Comparison of ENCODE assay signal across 9 cellular contexts in genomic region chr6:11618533-11618932, GRCh38.
DNase-seq lines count a peak whose midpoint lies in the region; ATAC-seq and TF ChIP-seq lines count a peak whose summit lies in the region.
"Had no signal": no experiment of that assay in that cellular context is flagged by ENCODE, and none has a peak within 500 bp of the region (broad histone marks: within the 10 kb centered on the region; RNA-seq: fewer than 3 reads in every experiment).

No MANE protein-coding gene starts in this region.

- DNase-seq in AG10803 (ENCODE audit: low read depth), result no peak
- peak; percentile 26 for DNase-seq in GM23248
- peak; percentile 10 for DNase-seq in OCI-M1 (lab: John Stamatoyannopoulos, UW)
- peak in 1 of 2 donors; percentile 28 for DNase-seq in foreskin keratinocyte
- no peak for DNase-seq in CD1c-positive myeloid dendritic cell (ENCODE audit: extremely low spot score)
- DNase-seq in NCI-H1436 treated with DMSO at 0.1 percent for 48 hours (lab: John Stamatoyannopoulos, UW), result no peak
- DNase-seq in activated CD4-positive, alpha-beta T cell treated with anti-CD3 and anti-CD28 coated beads, Interleukin-2, amount 10 ng/mL, durations not matched to agents 24 days and 14 days, result no peak
- no peak for DNase-seq in stimulated activated naive CD8-positive, alpha-beta T cell treated with anti-CD3 and anti-CD28 coated beads, Interleukin-15, Interleukin-2, amounts not matched to agents 100 U/mL and 50 U/mL, for 24 hours
- DNase-seq: activated CD4-positive, alpha-beta T cell treated with anti-CD3 and anti-CD28 coated beads for 48 hours had no signal

- H4K20me1 ChIP-seq in GM23248 (ENCODE audit: insufficient read depth), result no peaks in the 10 kb centered on the region

- H3K9me3 ChIP-seq in GM23248 (ENCODE audit: low read depth), result no peaks in the 10 kb centered on the region

- no peaks in the 10 kb centered on the region for H3K27me3 Mint-ChIP-seq in activated CD4-positive, alpha-beta T cell treated with anti-CD3 and anti-CD28 coated beads, Interleukin-2, amount 10 ng/mL, durations not matched to agents 24 days and 14 days

- no peak overlapping the region for H3K27ac Mint-ChIP-seq in activated CD4-positive, alpha-beta T cell treated with anti-CD3 and anti-CD28 coated beads, Interleukin-2, amount 10 ng/mL, durations not matched to agents 24 days and 14 days

- no peaks in the 10 kb centered on the region for H3K36me3 ChIP-seq in GM23248 (ENCODE audit: low read depth)

- peak; percentile 42 for TF ChIP-seq CTCF in AG10803 (conservative IDR thresholded peaks at IDR 0.05; ENCODE audit: low read length)
- TF ChIP-seq CTCF in foreskin keratinocyte (conservative IDR thresholded peaks at IDR 0.05), result peak; percentile 67

- no peak overlapping the region for H3K4me3 Mint-ChIP-seq in activated CD4-positive, alpha-beta T cell treated with anti-CD3 and anti-CD28 coated beads, Interleukin-2, amount 10 ng/mL, durations not matched to agents 24 days and 14 days

- no peaks in the 10 kb centered on the region for H3K9me3 Mint-ChIP-seq in activated CD4-positive, alpha-beta T cell treated with anti-CD3 and anti-CD28 coated beads, Interleukin-2, amount 10 ng/mL, durations not matched to agents 24 days and 14 days

- in situ Hi-C loops in GM23248 (cut with MboI), result loop anchor here (25.0 kb wide), 1 partner anchor 1269 kb away; no protein-coding TSS in a partner anchor

- H3K36me3 Mint-ChIP-seq in activated CD4-positive, alpha-beta T cell treated with anti-CD3 and anti-CD28 coated beads, Interleukin-2, amount 10 ng/mL, durations not matched to agents 24 days and 14 days (ENCODE audit: low read depth), result no peaks in the 10 kb centered on the region

- H3K9me2 ChIP-seq in GM23248 (ENCODE audit: insufficient read depth), result no peaks in the 10 kb centered on the region

- no peak overlapping the region for H3K4me2 ChIP-seq in GM23248 (ENCODE audit: unreplicated experiment)

- intact Hi-C loops in activated CD4-positive, alpha-beta T cell treated with anti-CD3 and anti-CD28 coated beads, Interleukin-2, amount 10 ng/mL, durations not matched to agents 24 days and 14 days (cut with micrococcal nuclease), result no loop called here

- no peaks in the 10 kb centered on the region for H3K4me1 Mint-ChIP-seq in activated CD4-positive, alpha-beta T cell treated with anti-CD3 and anti-CD28 coated beads, Interleukin-2, amount 10 ng/mL, durations not matched to agents 24 days and 14 days

- no peaks in the 10 kb centered on the region for H3K79me2 ChIP-seq in GM23248 (ENCODE audit: insufficient read depth)

- whole genome bisulfite sequencing in GM23248 (ENCODE audit: low coverage in 1 of 2, low lambda C conversion rate in 2 of 2, missing lambda C conversion rate in 2 of 2), 2 experiments, result 70 to 71% methylated on average over 4 of the region's 4 CpGs

- H3K9ac ChIP-seq in GM23248, result no peak overlapping the region

- H3K4me3 ChIP-seq in AG10803 (ENCODE audit: low read length), result no peak overlapping the region
- H3K4me3 ChIP-seq in GM23248, result no peak overlapping the region

- 0 out of 2 replicates have a peak overlapping the region, but pooled peaks have one; percentile 46 for H2AFZ ChIP-seq in GM23248

- H3K4me1 ChIP-seq in GM23248 (ENCODE audit: insufficient read depth) (peaks cover 31% of the 10 kb centered on the region), foreskin keratinocyte (peaks cover 3% of the 10 kb centered on the region)

- peak; percentile 28 for ATAC-seq in foreskin keratinocyte
- ATAC-seq in stimulated activated naive CD8-positive, alpha-beta T cell treated with anti-CD3 and anti-CD28 coated beads, Interleukin-15, Interleukin-2, amounts not matched to agents 100 U/mL and 50 U/mL, for 24 hours, result no peak

- H3K27me3 ChIP-seq in GM23248 (replicated peaks; ENCODE audit: insufficient read depth), result no peaks in the 10 kb centered on the region
- H3K27me3 ChIP-seq in foreskin keratinocyte, result no peaks in the 10 kb centered on the region

- H3K27ac ChIP-seq in GM23248 (no peak overlapping the region), foreskin keratinocyte (no peak overlapping the region)

- H3F3A ChIP-seq in GM23248 (ENCODE audit: insufficient read depth), result peaks cover 23% of the 10 kb centered on the region

Comparison
In these comparisons a context has a peak if more than half of its experiments do, and no peak if none do; other contexts are left out.
1. DNase-seq: peak in GM23248 (single experiment) and OCI-M1 (single experiment); none in AG10803 (single experiment), CD1c-positive myeloid dendritic cell (single experiment), NCI-H1436 treated with DMSO at 0.1 percent for 48 hours (single experiment), activated CD4-positive, alpha-beta T cell treated with anti-CD3 and anti-CD28 coated beads, Interleukin-2, amount 10 ng/mL, durations not matched to agents 24 days and 14 days (single experiment) and stimulated activated naive CD8-positive, alpha-beta T cell treated with anti-CD3 and anti-CD28 coated beads, Interleukin-15, Interleukin-2, amounts not matched to agents 100 U/mL and 50 U/mL, for 24 hours (single experiment).